In the genomic region with DNA sequence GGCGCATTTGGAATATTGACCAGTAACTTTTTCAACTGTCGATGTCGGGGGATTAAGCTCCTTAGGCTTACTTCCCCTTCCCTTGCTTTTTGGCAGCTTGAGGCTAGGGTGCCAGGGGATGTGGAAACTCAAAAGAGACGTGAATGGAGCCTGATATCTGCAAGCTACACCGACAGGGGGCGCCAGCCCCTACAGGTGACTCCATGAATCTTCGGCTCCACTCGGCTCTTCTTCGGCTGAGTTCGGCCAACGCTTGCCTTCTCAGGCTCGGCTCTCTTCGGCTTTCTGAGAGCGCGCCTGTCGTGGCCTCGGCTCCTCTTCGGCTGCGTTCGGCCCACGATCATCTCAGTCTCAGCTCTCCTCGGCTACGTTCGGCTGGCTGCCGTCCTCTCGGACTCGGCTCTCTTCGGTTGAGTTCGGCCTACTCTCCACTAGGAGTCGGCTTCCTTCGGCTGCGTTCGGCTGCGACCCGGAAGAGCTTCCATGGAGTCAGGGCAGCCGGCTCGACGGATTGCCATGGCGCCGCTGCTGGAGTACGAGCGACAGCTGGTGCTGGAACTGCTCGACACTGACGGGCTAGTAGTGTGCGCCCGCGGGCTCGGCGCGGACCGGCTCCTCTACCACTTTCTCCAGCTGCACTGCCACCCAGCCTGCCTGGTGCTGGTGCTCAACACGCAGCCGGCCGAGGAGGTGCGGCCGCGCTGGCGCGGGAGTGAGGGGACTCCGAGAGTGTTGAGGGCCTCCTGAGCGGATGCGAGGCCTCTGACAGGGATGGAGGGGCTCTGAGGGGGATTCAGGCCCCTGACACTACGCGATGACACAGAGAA, we compare ENCODE assay signal across 1 cellular context.
A peak's percentile ranks its signal among the peaks of the same experiment; 100 is the strongest.
TF ChIP-seq lines count a peak whose summit lies in the region.

A gene (plus strand): TSS at position 472 of the 827 bp plus-strand sequence. CDS start 12 bp downstream, at position 484.

TF ChIP-seq in HepG2, 621 proteins besides CTCF, POLR2A, EP300 and RAD21 (continued from another document and continues in another):
- peak; percentile 70 for TF ChIP-seq SIN3B (IDR thresholded peaks at IDR 0.05; ENCODE audit: low read length)
- no peak for TF ChIP-seq CCAR2 (optimal IDR thresholded peaks at IDR 0.05; ENCODE audit: low read depth, low read length)
- TF ChIP-seq, protein P1, sequence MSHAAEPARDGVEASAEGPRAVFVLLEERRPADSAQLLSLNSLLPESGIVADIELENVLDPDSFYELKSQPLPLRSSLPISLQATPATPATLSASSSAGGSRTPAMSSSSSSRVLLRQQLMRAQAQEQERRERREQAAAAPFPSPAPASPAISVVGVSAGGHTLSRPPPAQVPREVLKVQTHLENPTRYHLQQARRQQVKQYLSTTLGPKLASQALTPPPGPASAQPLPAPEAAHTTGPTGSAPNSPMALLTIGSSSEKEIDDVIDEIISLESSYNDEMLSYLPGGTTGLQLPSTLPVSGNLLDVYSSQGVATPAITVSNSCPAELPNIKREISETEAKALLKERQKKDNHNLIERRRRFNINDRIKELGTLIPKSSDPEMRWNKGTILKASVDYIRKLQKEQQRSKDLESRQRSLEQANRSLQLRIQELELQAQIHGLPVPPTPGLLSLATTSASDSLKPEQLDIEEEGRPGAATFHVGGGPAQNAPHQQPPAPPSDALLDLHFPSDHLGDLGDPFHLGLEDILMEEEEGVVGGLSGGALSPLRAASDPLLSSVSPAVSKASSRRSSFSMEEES (CRISPR knock-in tag; IDR thresholded peaks at IDR 0.05) = no peak; the same call in 1 of the 2 replicates
- TF ChIP-seq, protein P2, sequence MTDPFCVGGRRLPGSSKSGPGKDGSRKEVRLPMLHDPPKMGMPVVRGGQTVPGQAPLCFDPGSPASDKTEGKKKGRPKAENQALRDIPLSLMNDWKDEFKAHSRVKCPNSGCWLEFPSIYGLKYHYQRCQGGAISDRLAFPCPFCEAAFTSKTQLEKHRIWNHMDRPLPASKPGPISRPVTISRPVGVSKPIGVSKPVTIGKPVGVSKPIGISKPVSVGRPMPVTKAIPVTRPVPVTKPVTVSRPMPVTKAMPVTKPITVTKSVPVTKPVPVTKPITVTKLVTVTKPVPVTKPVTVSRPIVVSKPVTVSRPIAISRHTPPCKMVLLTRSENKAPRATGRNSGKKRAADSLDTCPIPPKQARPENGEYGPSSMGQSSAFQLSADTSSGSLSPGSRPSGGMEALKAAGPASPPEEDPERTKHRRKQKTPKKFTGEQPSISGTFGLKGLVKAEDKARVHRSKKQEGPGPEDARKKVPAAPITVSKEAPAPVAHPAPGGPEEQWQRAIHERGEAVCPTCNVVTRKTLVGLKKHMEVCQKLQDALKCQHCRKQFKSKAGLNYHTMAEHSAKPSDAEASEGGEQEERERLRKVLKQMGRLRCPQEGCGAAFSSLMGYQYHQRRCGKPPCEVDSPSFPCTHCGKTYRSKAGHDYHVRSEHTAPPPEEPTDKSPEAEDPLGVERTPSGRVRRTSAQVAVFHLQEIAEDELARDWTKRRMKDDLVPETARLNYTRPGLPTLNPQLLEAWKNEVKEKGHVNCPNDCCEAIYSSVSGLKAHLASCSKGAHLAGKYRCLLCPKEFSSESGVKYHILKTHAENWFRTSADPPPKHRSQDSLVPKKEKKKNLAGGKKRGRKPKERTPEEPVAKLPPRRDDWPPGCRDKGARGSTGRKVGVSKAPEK (CRISPR knock-in tag; IDR thresholded peaks at IDR 0.05; ENCODE audit: borderline replicate concordance) = 0 out of 2 replicates have a peak, but pooled peaks have one; percentile 86
- peak; percentile 96 for TF ChIP-seq ZNF761 (CRISPR knock-in tag; conservative IDR thresholded peaks at IDR 0.05)
- peak; percentile 88; the same call in 1 of the 2 replicates for TF ChIP-seq HIVEP1 (CRISPR knock-in tag; IDR thresholded peaks at IDR 0.05)
- no peak for TF ChIP-seq SOX13 (IDR thresholded peaks at IDR 0.05)
- TF ChIP-seq SOX13 (CRISPR knock-in tag; conservative IDR thresholded peaks at IDR 0.05 in 1 of 2, IDR thresholded peaks at IDR 0.05 in 1 of 2) = peak in 1 of 2 experiments; percentile 5; a peak in 1 of 4 replicates
- peak; percentile 100 for TF ChIP-seq GABPB1 (CRISPR knock-in tag; IDR thresholded peaks at IDR 0.05)
- no peak; the same call in 1 of the 2 replicates for TF ChIP-seq ZFYVE20 (CRISPR knock-in tag; IDR thresholded peaks at IDR 0.05; ENCODE audit: borderline replicate concordance, low read depth)
- peak; percentile 77; the same call in 1 of the 2 replicates for TF ChIP-seq SP4 (CRISPR knock-in tag; IDR thresholded peaks at IDR 0.05)
- TF ChIP-seq ZNF101 (CRISPR knock-in tag; IDR thresholded peaks at IDR 0.05; ENCODE audit: borderline replicate concordance, low read depth) = no peak
- peak; percentile 83 for TF ChIP-seq ZNF768 (CRISPR knock-in tag; IDR thresholded peaks at IDR 0.05)
- TF ChIP-seq, protein P3, sequence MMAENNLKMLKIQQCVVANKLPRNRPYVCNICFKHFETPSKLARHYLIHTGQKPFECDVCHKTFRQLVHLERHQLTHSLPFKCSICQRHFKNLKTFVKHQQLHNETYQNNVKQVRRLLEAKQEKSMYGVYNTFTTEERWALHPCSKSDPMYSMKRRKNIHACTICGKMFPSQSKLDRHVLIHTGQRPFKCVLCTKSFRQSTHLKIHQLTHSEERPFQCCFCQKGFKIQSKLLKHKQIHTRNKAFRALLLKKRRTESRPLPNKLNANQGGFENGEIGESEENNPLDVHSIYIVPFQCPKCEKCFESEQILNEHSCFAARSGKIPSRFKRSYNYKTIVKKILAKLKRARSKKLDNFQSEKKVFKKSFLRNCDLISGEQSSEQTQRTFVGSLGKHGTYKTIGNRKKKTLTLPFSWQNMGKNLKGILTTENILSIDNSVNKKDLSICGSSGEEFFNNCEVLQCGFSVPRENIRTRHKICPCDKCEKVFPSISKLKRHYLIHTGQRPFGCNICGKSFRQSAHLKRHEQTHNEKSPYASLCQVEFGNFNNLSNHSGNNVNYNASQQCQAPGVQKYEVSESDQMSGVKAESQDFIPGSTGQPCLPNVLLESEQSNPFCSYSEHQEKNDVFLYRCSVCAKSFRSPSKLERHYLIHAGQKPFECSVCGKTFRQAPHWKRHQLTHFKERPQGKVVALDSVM (CRISPR knock-in tag; IDR thresholded peaks at IDR 0.05) = peak; percentile 62; the same call in 1 of the 2 replicates
- no peak for TF ChIP-seq MBD4 (IDR thresholded peaks at IDR 0.05; ENCODE audit: borderline replicate concordance, low read length)
- no peak; the same call in 1 of the 2 replicates for TF ChIP-seq ZNF660 (CRISPR knock-in tag; IDR thresholded peaks at IDR 0.05; ENCODE audit: borderline replicate concordance, low read depth)
- TF ChIP-seq ZSCAN29 (CRISPR knock-in tag; conservative IDR thresholded peaks at IDR 0.05) = peak; percentile 81
- TF ChIP-seq ZNF124 (CRISPR knock-in tag; IDR thresholded peaks at IDR 0.05) = peak; percentile 99
- peak; percentile 96 for TF ChIP-seq ZNF180 (CRISPR knock-in tag; IDR thresholded peaks at IDR 0.05; ENCODE audit: borderline replicate concordance, low read depth)
- TF ChIP-seq ZNF891 (CRISPR knock-in tag; IDR thresholded peaks at IDR 0.05) = peak; percentile 99
- no peak for TF ChIP-seq NR2F6 (IDR thresholded peaks at IDR 0.05)
- TF ChIP-seq NR2F6 (CRISPR knock-in tag; IDR thresholded peaks at IDR 0.05) = peak; percentile 49; the same call in 1 of the 2 replicates
- peak; percentile 92 for TF ChIP-seq ZNF343 (CRISPR knock-in tag; IDR thresholded peaks at IDR 0.05)
- TF ChIP-seq HNRNPLL (IDR thresholded peaks at IDR 0.05; ENCODE audit: low read depth, low read length, poor library complexity, severe bottlenecking) = peak; percentile 74
- TF ChIP-seq ZBTB38 (CRISPR knock-in tag; IDR thresholded peaks at IDR 0.05) = peak; percentile 64; the same call in 1 of the 2 replicates
- TF ChIP-seq, protein P4, sequence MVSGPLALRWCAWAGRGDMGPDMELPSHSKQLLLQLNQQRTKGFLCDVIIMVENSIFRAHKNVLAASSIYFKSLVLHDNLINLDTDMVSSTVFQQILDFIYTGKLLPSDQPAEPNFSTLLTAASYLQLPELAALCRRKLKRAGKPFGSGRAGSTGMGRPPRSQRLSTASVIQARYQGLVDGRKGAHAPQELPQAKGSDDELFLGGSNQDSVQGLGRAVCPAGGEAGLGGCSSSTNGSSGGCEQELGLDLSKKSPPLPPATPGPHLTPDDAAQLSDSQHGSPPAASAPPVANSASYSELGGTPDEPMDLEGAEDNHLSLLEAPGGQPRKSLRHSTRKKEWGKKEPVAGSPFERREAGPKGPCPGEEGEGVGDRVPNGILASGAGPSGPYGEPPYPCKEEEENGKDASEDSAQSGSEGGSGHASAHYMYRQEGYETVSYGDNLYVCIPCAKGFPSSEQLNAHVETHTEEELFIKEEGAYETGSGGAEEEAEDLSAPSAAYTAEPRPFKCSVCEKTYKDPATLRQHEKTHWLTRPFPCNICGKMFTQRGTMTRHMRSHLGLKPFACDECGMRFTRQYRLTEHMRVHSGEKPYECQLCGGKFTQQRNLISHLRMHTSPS (CRISPR knock-in tag; IDR thresholded peaks at IDR 0.05; ENCODE audit: low read depth) = peak; percentile 22; the same call in 1 of the 2 replicates
- no peak; the same call in 1 of the 2 replicates for TF ChIP-seq TOE1 (CRISPR knock-in tag; IDR thresholded peaks at IDR 0.05)
- TF ChIP-seq ZNF782 (CRISPR knock-in tag; IDR thresholded peaks at IDR 0.05; ENCODE audit: borderline replicate concordance) = peak; percentile 98
- TF ChIP-seq, protein P5, sequence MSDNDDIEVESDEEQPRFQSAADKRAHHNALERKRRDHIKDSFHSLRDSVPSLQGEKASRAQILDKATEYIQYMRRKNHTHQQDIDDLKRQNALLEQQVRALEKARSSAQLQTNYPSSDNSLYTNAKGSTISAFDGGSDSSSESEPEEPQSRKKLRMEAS (IDR thresholded peaks at IDR 0.05) = peak; percentile 88
- peak; percentile 23; the same call in 1 of the 2 replicates for TF ChIP-seq RARA (CRISPR knock-in tag; IDR thresholded peaks at IDR 0.05)
- peak; percentile 56; the same call in 1 of the 2 replicates for TF ChIP-seq SOX5 (CRISPR knock-in tag; IDR thresholded peaks at IDR 0.05; ENCODE audit: borderline replicate concordance)
- TF ChIP-seq FLYWCH1 (CRISPR knock-in tag; IDR thresholded peaks at IDR 0.05) = peak; percentile 99; the same call in 1 of the 2 replicates
- TF ChIP-seq RNF2 (conservative IDR thresholded peaks at IDR 0.05; ENCODE audit: low read depth) = 0 out of 2 replicates have a peak, but pooled peaks have one; percentile 71
- TF ChIP-seq, protein P6, sequence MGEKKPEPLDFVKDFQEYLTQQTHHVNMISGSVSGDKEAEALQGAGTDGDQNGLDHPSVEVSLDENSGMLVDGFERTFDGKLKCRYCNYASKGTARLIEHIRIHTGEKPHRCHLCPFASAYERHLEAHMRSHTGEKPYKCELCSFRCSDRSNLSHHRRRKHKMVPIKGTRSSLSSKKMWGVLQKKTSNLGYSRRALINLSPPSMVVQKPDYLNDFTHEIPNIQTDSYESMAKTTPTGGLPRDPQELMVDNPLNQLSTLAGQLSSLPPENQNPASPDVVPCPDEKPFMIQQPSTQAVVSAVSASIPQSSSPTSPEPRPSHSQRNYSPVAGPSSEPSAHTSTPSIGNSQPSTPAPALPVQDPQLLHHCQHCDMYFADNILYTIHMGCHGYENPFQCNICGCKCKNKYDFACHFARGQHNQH (CRISPR knock-in tag; IDR thresholded peaks at IDR 0.05) = peak; percentile 73; the same call in 1 of the 2 replicates
- peak; percentile 74; the same call in 1 of the 2 replicates for TF ChIP-seq BORCS8-MEF2B (CRISPR knock-in tag; IDR thresholded peaks at IDR 0.05)
- TF ChIP-seq ZNF24 (IDR thresholded peaks at IDR 0.05) = no peak
- peak; percentile 32 for TF ChIP-seq SKI (IDR thresholded peaks at IDR 0.05; ENCODE audit: partially characterized antibody)
- no peak for TF ChIP-seq U2AF2 (IDR thresholded peaks at IDR 0.05; ENCODE audit: low read depth, low read length)
- TF ChIP-seq U2AF1 (optimal IDR thresholded peaks at IDR 0.05; ENCODE audit: low read depth, low read length) = no peak
- TF ChIP-seq MAZ (IDR thresholded peaks at IDR 0.05; ENCODE audit: borderline replicate concordance, low read depth, low read length) = no peak
- peak; percentile 90; the same call in 1 of the 2 replicates for TF ChIP-seq MAZ (CRISPR knock-in tag; IDR thresholded peaks at IDR 0.05; ENCODE audit: low read depth)
- TF ChIP-seq, protein P7, sequence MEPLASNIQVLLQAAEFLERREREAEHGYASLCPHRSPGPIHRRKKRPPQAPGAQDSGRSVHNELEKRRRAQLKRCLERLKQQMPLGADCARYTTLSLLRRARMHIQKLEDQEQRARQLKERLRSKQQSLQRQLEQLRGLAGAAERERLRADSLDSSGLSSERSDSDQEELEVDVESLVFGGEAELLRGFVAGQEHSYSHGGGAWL (CRISPR knock-in tag; IDR thresholded peaks at IDR 0.05) = peak; percentile 97
- TF ChIP-seq ZNF772 (CRISPR knock-in tag; IDR thresholded peaks at IDR 0.05) = peak; percentile 93; the same call in 1 of the 2 replicates
- peak; percentile 90 for TF ChIP-seq RXRA (CRISPR knock-in tag; IDR thresholded peaks at IDR 0.05)
- TF ChIP-seq TOPORS (CRISPR knock-in tag; IDR thresholded peaks at IDR 0.05) = 0 out of 2 replicates have a peak, but pooled peaks have one; percentile 27
- TF ChIP-seq ZNF737 (CRISPR knock-in tag; IDR thresholded peaks at IDR 0.05; ENCODE audit: borderline replicate concordance) = 0 out of 2 replicates have a peak, but pooled peaks have one; percentile 50
- TF ChIP-seq ZNF883 (CRISPR knock-in tag; IDR thresholded peaks at IDR 0.05; ENCODE audit: not compliant biosample characterization) = peak; percentile 99
- TF ChIP-seq ZNF10 (CRISPR knock-in tag; IDR thresholded peaks at IDR 0.05; ENCODE audit: borderline replicate concordance, low read depth) = peak; percentile 76; the same call in 1 of the 2 replicates
- TF ChIP-seq MLLT10 (CRISPR knock-in tag; IDR thresholded peaks at IDR 0.05) = no peak
- TF ChIP-seq ZBTB3 (CRISPR knock-in tag; IDR thresholded peaks at IDR 0.05; ENCODE audit: borderline replicate concordance, low read depth) = peak; percentile 86; the same call in 1 of the 2 replicates
- TF ChIP-seq MTA3 (CRISPR knock-in tag; IDR thresholded peaks at IDR 0.05) = no peak
- TF ChIP-seq, protein P8, sequence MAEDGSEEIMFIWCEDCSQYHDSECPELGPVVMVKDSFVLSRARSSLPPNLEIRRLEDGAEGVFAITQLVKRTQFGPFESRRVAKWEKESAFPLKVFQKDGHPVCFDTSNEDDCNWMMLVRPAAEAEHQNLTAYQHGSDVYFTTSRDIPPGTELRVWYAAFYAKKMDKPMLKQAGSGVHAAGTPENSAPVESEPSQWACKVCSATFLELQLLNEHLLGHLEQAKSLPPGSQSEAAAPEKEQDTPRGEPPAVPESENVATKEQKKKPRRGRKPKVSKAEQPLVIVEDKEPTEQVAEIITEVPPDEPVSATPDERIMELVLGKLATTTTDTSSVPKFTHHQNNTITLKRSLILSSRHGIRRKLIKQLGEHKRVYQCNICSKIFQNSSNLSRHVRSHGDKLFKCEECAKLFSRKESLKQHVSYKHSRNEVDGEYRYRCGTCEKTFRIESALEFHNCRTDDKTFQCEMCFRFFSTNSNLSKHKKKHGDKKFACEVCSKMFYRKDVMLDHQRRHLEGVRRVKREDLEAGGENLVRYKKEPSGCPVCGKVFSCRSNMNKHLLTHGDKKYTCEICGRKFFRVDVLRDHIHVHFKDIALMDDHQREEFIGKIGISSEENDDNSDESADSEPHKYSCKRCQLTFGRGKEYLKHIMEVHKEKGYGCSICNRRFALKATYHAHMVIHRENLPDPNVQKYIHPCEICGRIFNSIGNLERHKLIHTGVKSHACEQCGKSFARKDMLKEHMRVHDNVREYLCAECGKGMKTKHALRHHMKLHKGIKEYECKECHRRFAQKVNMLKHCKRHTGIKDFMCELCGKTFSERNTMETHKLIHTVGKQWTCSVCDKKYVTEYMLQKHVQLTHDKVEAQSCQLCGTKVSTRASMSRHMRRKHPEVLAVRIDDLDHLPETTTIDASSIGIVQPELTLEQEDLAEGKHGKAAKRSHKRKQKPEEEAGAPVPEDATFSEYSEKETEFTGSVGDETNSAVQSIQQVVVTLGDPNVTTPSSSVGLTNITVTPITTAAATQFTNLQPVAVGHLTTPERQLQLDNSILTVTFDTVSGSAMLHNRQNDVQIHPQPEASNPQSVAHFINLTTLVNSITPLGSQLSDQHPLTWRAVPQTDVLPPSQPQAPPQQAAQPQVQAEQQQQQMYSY (CRISPR knock-in tag; IDR thresholded peaks at IDR 0.05) = no peak
